ENCODE assay signal across 1 cellular context in genomic region chr22:19889951-19890350, GRCh38.
TF ChIP-seq lines count a peak whose summit lies in the region.

No MANE protein-coding gene starts in this region.

TF ChIP-seq in endothelial cell of umbilical vein, 7 proteins besides CTCF, POLR2A, EP300 and RAD21:
- TF ChIP-seq, protein P1, sequence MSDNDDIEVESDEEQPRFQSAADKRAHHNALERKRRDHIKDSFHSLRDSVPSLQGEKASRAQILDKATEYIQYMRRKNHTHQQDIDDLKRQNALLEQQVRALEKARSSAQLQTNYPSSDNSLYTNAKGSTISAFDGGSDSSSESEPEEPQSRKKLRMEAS (IDR thresholded peaks at IDR 0.05; ENCODE audit: insufficient read depth, insufficient read length), result peak; percentile 20
- no peak for TF ChIP-seq JUN (IDR thresholded peaks at IDR 0.05; ENCODE audit: borderline replicate concordance, insufficient read depth, insufficient read length, low read depth)
